In the genomic region with DNA sequence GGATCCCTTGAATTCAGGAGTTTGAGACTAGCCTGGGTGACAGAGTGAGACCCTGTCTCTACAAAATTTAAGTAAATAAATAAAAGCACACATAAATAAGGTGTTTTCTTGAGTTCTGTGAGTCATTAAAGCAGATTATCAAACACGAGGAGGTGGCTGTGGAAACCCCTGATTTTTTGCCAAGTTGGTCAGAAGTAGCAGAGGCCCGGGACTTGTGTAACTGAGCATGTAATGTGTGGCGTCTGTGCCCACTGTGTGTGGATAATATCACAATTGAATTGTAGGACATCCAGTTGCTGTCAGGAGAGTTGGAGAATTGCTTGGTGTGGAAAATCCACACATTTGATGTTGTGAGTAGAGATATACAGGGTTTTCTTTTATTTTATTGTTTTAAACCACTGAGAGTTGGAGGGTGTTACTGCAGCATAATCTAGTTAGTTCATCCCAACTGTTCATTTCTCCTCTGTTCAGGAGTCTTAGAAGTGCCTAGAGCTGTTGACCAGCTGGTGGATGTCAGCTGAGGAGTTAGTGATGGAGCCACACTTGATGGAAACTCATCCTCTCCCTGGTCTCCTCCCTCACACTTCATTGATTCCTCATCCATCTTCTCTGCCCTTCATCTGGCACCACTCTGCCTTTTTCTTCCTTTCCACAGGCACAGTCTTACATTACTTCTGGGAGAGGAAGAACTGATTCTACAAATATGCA, we compare ENCODE assay signal across 22 cellular contexts. TPM values are rescaled to one million over a fixed set of nuclear protein-coding genes. Genes with fewer than 3 reads are reported as not detected.
DNase-seq lines count a peak whose midpoint lies in the region; ATAC-seq, FAIRE-seq and TF ChIP-seq lines count a peak whose summit lies in the region.
"Had no signal": no experiment of that assay in that cellular context is flagged by ENCODE, and none has a peak within 500 bp of the region (broad histone marks: within the 10 kb centered on the region; RNA-seq: fewer than 3 reads in every experiment).

No MANE protein-coding gene starts in this region.

- H4K20me1 ChIP-seq in HepG2 (ENCODE audit: insufficient read depth, low read length) = no peaks in the 10 kb centered on the region

- no peak overlapping the region for H2AFZ ChIP-seq in HepG2 (ENCODE audit: low read length)

- H3K27ac ChIP-seq in liver (ENCODE audit: low read depth in 1 of 2, low read length in 2 of 2) (peak overlapping the region in 1 of 2 donors; percentile 36), HepG2 (ENCODE audit: extremely low read length, insufficient read depth, low read length) (no peak overlapping the region), epithelial cell of prostate (peak overlapping the region; percentile 15)
- H3K27ac ChIP-seq: body of pancreas, thyroid gland had no signal

- H3K27ac Mint-ChIP-seq in Caco-2 (ENCODE audit: unreplicated experiment) = no peak overlapping the region
- no peak overlapping the region for H3K27ac Mint-ChIP-seq in activated CD4-positive, alpha-beta T cell treated with anti-CD3 and anti-CD28 coated beads for 36 hours
- H3K27ac Mint-ChIP-seq in activated CD8-positive, alpha-beta T cell treated with anti-CD3 and anti-CD28 coated beads, Interleukin-2, amount 10 ng/mL, durations not matched to agents 7 days and 5 days = no peak overlapping the region
- H3K27ac Mint-ChIP-seq: activated CD4-positive, alpha-beta memory T cell treated with anti-CD3 and anti-CD28 coated beads for 36 hours; CD8-positive, alpha-beta memory T cell had no signal

- TF ChIP-seq CTCF in liver (IDR thresholded peaks at IDR 0.05; ENCODE audit: low read depth, low read length, missing input control) (no peak), HepG2 (CRISPR knock-in tag; IDR thresholded peaks at IDR 0.05) (no peak), Caco-2 (IDR thresholded peaks at IDR 0.05; ENCODE audit: insufficient read depth in 1 of 2, low read depth in 1 of 2, low read length in 1 of 2, severe bottlenecking in 1 of 2, unreplicated experiment in 1 of 2) (no peak)

- TF ChIP-seq POLR2A in HepG2 (IDR thresholded peaks at IDR 0.05; ENCODE audit: insufficient read depth in 1 of 2, low read depth in 2 of 2, low read length in 2 of 2) = no peak

- no peak for TF ChIP-seq RAD21 in liver (IDR thresholded peaks at IDR 0.05)
- TF ChIP-seq RAD21 in HepG2 (CRISPR knock-in tag; IDR thresholded peaks at IDR 0.05) = no peak

- DNase-seq in HepG2 (ENCODE audit: low spot score) (no peak), epithelial cell of prostate (ENCODE audit: low read depth, low spot score) (no peak), left lobe of liver (ENCODE audit: low spot score) (peak; percentile 46), Caco-2 (no peak), SIG-M5 (lab: John Stamatoyannopoulos, UW) (no peak)
- no peak for DNase-seq in activated CD4-positive, alpha-beta T cell treated with anti-CD3 and anti-CD28 coated beads for 36 hours
- no peak for DNase-seq in activated CD8-positive, alpha-beta T cell treated with anti-CD3 and anti-CD28 coated beads, Interleukin-2, amount 10 ng/mL, durations not matched to agents 7 days and 5 days
- DNase-seq: activated CD4-positive, alpha-beta memory T cell treated with anti-CD3 and anti-CD28 coated beads for 36 hours; activated T-cell treated with anti-CD3 and anti-CD28 coated beads for 4 hours; BE2C; body of pancreas; CD8-positive, alpha-beta memory T cell; foreskin melanocyte; left cardiac atrium; NCI-H1105 treated with DMSO at 0.1 percent for 48 hours; NCI-H1930; stimulated activated naive CD4-positive, alpha-beta T cell treated with Interleukin-2 at 50 U/mL for 16 hours; T-helper 1 cell; thyroid gland had no signal

- WGBS in liver = 25% methylated on average over 3 of the region's 3 CpGs
- 31% methylated on average over 3 of the region's 3 CpGs for WGBS in HepG2 (ENCODE audit: low lambda C conversion rate)

- no peak overlapping the region for H3K4me2 ChIP-seq in HepG2 (ENCODE audit: low read depth, low read length)

- no peaks in the 10 kb centered on the region for H3K27me3 Mint-ChIP-seq in Caco-2 (ENCODE audit: insufficient read depth, unreplicated experiment)
- peaks cover under 1% of the 10 kb centered on the region for H3K27me3 Mint-ChIP-seq in activated CD4-positive, alpha-beta T cell treated with anti-CD3 and anti-CD28 coated beads for 36 hours
- peaks cover 29% of the 10 kb centered on the region for H3K27me3 Mint-ChIP-seq in activated CD8-positive, alpha-beta T cell treated with anti-CD3 and anti-CD28 coated beads, Interleukin-2, amount 10 ng/mL, durations not matched to agents 7 days and 5 days (ENCODE audit: low read depth)

- in situ Hi-C loops in HepG2 (cut with HindIII; ENCODE audit: extremely low pct_ligation_motif_present, low pct_unique_long_range_greater_than_20kb) = no loop called here

- H3K79me2 ChIP-seq in HepG2 (ENCODE audit: insufficient read depth, low read length) = no peaks in the 10 kb centered on the region

- H3K27me3 ChIP-seq in liver (ENCODE audit: control insufficient read depth in 4 of 4, insufficient read depth in 4 of 4, low read length in 3 of 4) (no peaks in the 10 kb centered on the region), HepG2 (ENCODE audit: control insufficient read depth in 1 of 2, insufficient read depth in 2 of 2, low read length in 2 of 2) (peaks cover 2 to 38% of the 10 kb centered on the region in 2 experiments; a peak in 4 of 5 replicates), Caco-2 (replicated peaks; ENCODE audit: control insufficient read depth, insufficient read depth, low read length) (no peaks in the 10 kb centered on the region)
- H3K27me3 ChIP-seq: BE2C, body of pancreas, thyroid gland had no signal

- H3K4me3 ChIP-seq in liver (ENCODE audit: low read depth in 1 of 3, low read length in 3 of 3) (no peak overlapping the region), HepG2 (replicated peaks in 1 of 3; ENCODE audit: insufficient read depth in 1 of 3, low read depth in 2 of 3, low read length in 3 of 3) (no peak overlapping the region), Caco-2 (ENCODE audit: low read depth, low read length) (no peak overlapping the region)
- H3K4me3 ChIP-seq: body of pancreas, thyroid gland had no signal

- H3K4me1 Mint-ChIP-seq in Caco-2 (ENCODE audit: low read depth, unreplicated experiment) = no peaks in the 10 kb centered on the region
- H3K4me1 Mint-ChIP-seq in activated CD4-positive, alpha-beta T cell treated with anti-CD3 and anti-CD28 coated beads for 36 hours = no peaks in the 10 kb centered on the region
- H3K4me1 Mint-ChIP-seq in activated CD8-positive, alpha-beta T cell treated with anti-CD3 and anti-CD28 coated beads, Interleukin-2, amount 10 ng/mL, durations not matched to agents 7 days and 5 days (ENCODE audit: low read depth) = no peaks in the 10 kb centered on the region
- H3K4me1 Mint-ChIP-seq: CD8-positive, alpha-beta memory T cell had no signal

- H3K9me3 Mint-ChIP-seq in Caco-2 (ENCODE audit: unreplicated experiment) = no peaks in the 10 kb centered on the region
- H3K9me3 Mint-ChIP-seq in activated CD4-positive, alpha-beta T cell treated with anti-CD3 and anti-CD28 coated beads for 36 hours (ENCODE audit: low read depth) = no peaks in the 10 kb centered on the region
- no peaks in the 10 kb centered on the region for H3K9me3 Mint-ChIP-seq in activated CD8-positive, alpha-beta T cell treated with anti-CD3 and anti-CD28 coated beads, Interleukin-2, amount 10 ng/mL, durations not matched to agents 7 days and 5 days (ENCODE audit: insufficient read depth)
- H3K9me3 Mint-ChIP-seq: activated CD4-positive, alpha-beta memory T cell treated with anti-CD3 and anti-CD28 coated beads for 36 hours; CD8-positive, alpha-beta memory T cell had no signal

- BruUV-seq in HepG2 (replicated peaks; lab: Mats Ljungman, UMichigan) (no TSS peak), Caco-2 (replicated peaks; lab: Mats Ljungman, UMichigan) (no TSS peak)

- POLR2A ChIA-PET in HepG2 (lab: Yijun Ruan, JAX) = no interaction called here
- POLR2A ChIA-PET in Caco-2 (lab: Charles Lee) = no interaction called here
- POLR2A ChIA-PET in activated CD4-positive, alpha-beta T cell treated with anti-CD3 and anti-CD28 coated beads for 36 hours (lab: Charles Lee) = no interaction called here
- POLR2A ChIA-PET in activated CD8-positive, alpha-beta T cell treated with anti-CD3 and anti-CD28 coated beads, Interleukin-2, amount 10 ng/mL, durations not matched to agents 7 days and 5 days (lab: Charles Lee) = no interaction called here

- intact Hi-C loops in HepG2 (cut with micrococcal nuclease; ENCODE audit: unreplicated experiment) (no loop called here), Caco-2 (cut with micrococcal nuclease; ENCODE audit: unreplicated experiment) (no loop called here)
- intact Hi-C loops in activated CD4-positive, alpha-beta T cell treated with anti-CD3 and anti-CD28 coated beads for 36 hours (cut with DNase I, micrococcal nuclease) = no loop called here

- CTCF ChIA-PET in HepG2 (lab: Yijun Ruan, JAX; ENCODE audit: low intra/inter-chr PET ratio, low total read pairs) = no interaction called here
- CTCF ChIA-PET in Caco-2 (lab: Charles Lee) = no interaction called here
- CTCF ChIA-PET in activated CD4-positive, alpha-beta T cell treated with anti-CD3 and anti-CD28 coated beads for 36 hours (lab: Charles Lee) = interaction anchor here (1.1 to 3.7 kb wide), 4 partner anchors 9 to 12 kb away, joined by 4 to 23 read pairs (median 9); no protein-coding TSS in a partner anchor
- CTCF ChIA-PET in activated CD8-positive, alpha-beta T cell treated with anti-CD3 and anti-CD28 coated beads, Interleukin-2, amount 10 ng/mL, durations not matched to agents 7 days and 5 days (lab: Charles Lee) = interaction anchor here (0.8 to 2.9 kb wide), 2 partner anchors 10 to 11 kb away, joined by 3 to 11 read pairs; no protein-coding TSS in a partner anchor

- no peaks in the 10 kb centered on the region for H3K36me3 Mint-ChIP-seq in Caco-2 (ENCODE audit: insufficient read depth, unreplicated experiment)
- H3K36me3 Mint-ChIP-seq in activated CD4-positive, alpha-beta T cell treated with anti-CD3 and anti-CD28 coated beads for 36 hours (ENCODE audit: low read depth) = no peaks in the 10 kb centered on the region
- no peaks in the 10 kb centered on the region for H3K36me3 Mint-ChIP-seq in activated CD8-positive, alpha-beta T cell treated with anti-CD3 and anti-CD28 coated beads, Interleukin-2, amount 10 ng/mL, durations not matched to agents 7 days and 5 days (ENCODE audit: low read depth)
- H3K36me3 Mint-ChIP-seq: activated CD4-positive, alpha-beta memory T cell treated with anti-CD3 and anti-CD28 coated beads for 36 hours; CD8-positive, alpha-beta memory T cell had no signal

- FAIRE-seq in HepG2 (lab: Jason Lieb, UNC) = no peak
- FAIRE-seq: H54 had no signal

- no peak overlapping the region for H3K9ac ChIP-seq in liver (ENCODE audit: low read depth in 1 of 2, low read length in 2 of 2)
- H3K9ac ChIP-seq in HepG2 (ENCODE audit: insufficient read depth, low read depth, low read length) = no peak overlapping the region

- H3K9me3 ChIP-seq in liver (ENCODE audit: control insufficient read depth in 4 of 4, low read length in 3 of 4) = no peaks in the 10 kb centered on the region
- H3K9me3 ChIP-seq in HepG2 (ENCODE audit: low read length) = no peaks in the 10 kb centered on the region
- H3K9me3 ChIP-seq in Caco-2 = no peaks in the 10 kb centered on the region
- H3K9me3 ChIP-seq: BE2C, body of pancreas, thyroid gland had no signal

- H3K4me3 Mint-ChIP-seq in Caco-2 (ENCODE audit: unreplicated experiment) = no peak overlapping the region
- no peak overlapping the region for H3K4me3 Mint-ChIP-seq in activated CD4-positive, alpha-beta T cell treated with anti-CD3 and anti-CD28 coated beads for 36 hours
- no peak overlapping the region for H3K4me3 Mint-ChIP-seq in activated CD8-positive, alpha-beta T cell treated with anti-CD3 and anti-CD28 coated beads, Interleukin-2, amount 10 ng/mL, durations not matched to agents 7 days and 5 days
- H3K4me3 Mint-ChIP-seq: activated CD4-positive, alpha-beta memory T cell treated with anti-CD3 and anti-CD28 coated beads for 36 hours; CD8-positive, alpha-beta memory T cell had no signal

- no peak for ATAC-seq in HepG2
- ATAC-seq in left lobe of liver = peak; percentile 71
- no peak for ATAC-seq in activated CD4-positive, alpha-beta T cell treated with anti-CD3 and anti-CD28 coated beads for 36 hours
- no peak for ATAC-seq in activated CD8-positive, alpha-beta T cell treated with anti-CD3 and anti-CD28 coated beads, Interleukin-2, amount 10 ng/mL, durations not matched to agents 7 days and 5 days
- ATAC-seq: activated CD4-positive, CD25-positive, alpha-beta regulatory T cell treated with anti-CD3 and anti-CD28 coated beads, Interleukin-2, amount 50 U/mL, for 24 hours; body of pancreas had no signal

- H3K4me1 ChIP-seq in liver (ENCODE audit: control insufficient read depth in 4 of 4, insufficient read depth in 4 of 4, low read length in 3 of 4) = peaks cover 0 to 4% (median 1%) of the 10 kb centered on the region in 4 donors
- peaks cover 14% of the 10 kb centered on the region for H3K4me1 ChIP-seq in HepG2 (ENCODE audit: insufficient read depth, low read length)
- H3K4me1 ChIP-seq in Caco-2 = no peaks in the 10 kb centered on the region
- H3K4me1 ChIP-seq: BE2C, body of pancreas, thyroid gland had no signal

- no peak for TF ChIP-seq EP300 in HepG2 (IDR thresholded peaks at IDR 0.05; ENCODE audit: low read depth in 2 of 2, low read length in 2 of 2)
- TF ChIP-seq EP300 in HepG2 (CRISPR knock-in tag; IDR thresholded peaks at IDR 0.05; ENCODE audit: borderline replicate concordance) = no peak

- H3K36me3 ChIP-seq in liver (ENCODE audit: control insufficient read depth in 4 of 4, insufficient read depth in 3 of 4, low read depth in 1 of 4, low read length in 3 of 4) = no peaks in the 10 kb centered on the region
- no peaks in the 10 kb centered on the region for H3K36me3 ChIP-seq in HepG2 (replicated peaks in 1 of 2; ENCODE audit: control insufficient read depth in 1 of 2, insufficient read depth in 2 of 2, low read length in 2 of 2)
- no peaks in the 10 kb centered on the region for H3K36me3 ChIP-seq in Caco-2 (ENCODE audit: control insufficient read depth, insufficient read depth, low read length)
- H3K36me3 ChIP-seq: BE2C, thyroid gland had no signal

RNA-seq across cellular contexts. Expression of a gene that starts 45.9 kb away (rescaled TPM):
- total RNA-seq in liver (100 to 1,000 TPM in 1 of 2 donors, 10 to 100 TPM in 1; 82.6 to 634 TPM), HepG2 (2016; rRNA removed; fragmentation: Illumina TruSeq; extraction: Trizol) (192 and 268 TPM in 2 replicates), left lobe of liver (250 TPM), Caco-2 (2022) (20.8 and 24.1 TPM in 2 replicates)
- polyA plus RNA-seq in liver (100 to 1,000 TPM; 114 to 207 TPM), HepG2 (2011; rRNA removed) (192 and 237 TPM in 2 replicates)
- total RNA-seq in HepG2 (2016; cell fraction: cytosol; rRNA removed; fragmentation: Illumina TruSeq; extraction: Trizol; ENCODE audit: low read depth) = 40.2 and 44.0 TPM in 2 replicates
- total RNA-seq in HepG2 (2016; cell fraction: insoluble cytoplasmic fraction; rRNA removed; fragmentation: Illumina TruSeq; extraction: Trizol) = 176 and 281 TPM in 2 replicates
- total RNA-seq in HepG2 (2016; cell fraction: membrane; rRNA removed; fragmentation: Illumina TruSeq; extraction: Trizol) = 165 and 177 TPM in 2 replicates
- total RNA-seq in HepG2 (2016; cell fraction: nucleus; rRNA removed; fragmentation: Illumina TruSeq; extraction: Trizol) = 193 and 207 TPM in 2 replicates
- 193 and 210 TPM in 2 replicates for polyA plus RNA-seq in HepG2 (2011; cell fraction: cytosol; rRNA removed)
- polyA plus RNA-seq in HepG2 (2011; cell fraction: nucleus; rRNA removed) = 241 and 269 TPM in 2 replicates
- 158 and 213 TPM in 2 replicates for polyA plus RNA-seq in HepG2 (2012)
- 33.6 and 36.3 TPM in 2 replicates for polyA plus RNA-seq in HepG2 (2016; cell fraction: cytosol; fragmentation: Illumina TruSeq; extraction: Trizol; ENCODE audit: low read depth)
- polyA plus RNA-seq in HepG2 (2016; cell fraction: insoluble cytoplasmic fraction; fragmentation: Illumina TruSeq; extraction: Trizol; ENCODE audit: low read depth) = 232 and 273 TPM in 2 replicates
- 112 and 122 TPM in 2 replicates for polyA plus RNA-seq in HepG2 (2016; cell fraction: membrane; fragmentation: Illumina TruSeq; extraction: Trizol; ENCODE audit: low read depth)
- 333 and 350 TPM in 2 replicates for polyA plus RNA-seq in HepG2 (2016; cell fraction: nucleus; fragmentation: Illumina TruSeq; extraction: Trizol; ENCODE audit: insufficient read depth, low read depth)
- 88.5 and 225 TPM in 2 replicates for polyA minus RNA-seq in HepG2 (2011; rRNA and poly(A)+ RNA removed; ENCODE audit: low replicate concordance)
- polyA minus RNA-seq in HepG2 (2011; cell fraction: cytosol; rRNA and poly(A)+ RNA removed) = 132 and 167 TPM in 2 replicates
- polyA minus RNA-seq in HepG2 (2011; cell fraction: nucleus; rRNA and poly(A)+ RNA removed) = 162 and 170 TPM in 2 replicates
- 1 to 10 TPM; 7.5 TPM for total RNA-seq in activated CD4-positive, alpha-beta T cell treated with anti-CD3 and anti-CD28 coated beads for 36 hours
- 1 to 10 TPM; 1.2 to 1.3 TPM for total RNA-seq in activated CD8-positive, alpha-beta T cell treated with anti-CD3 and anti-CD28 coated beads, Interleukin-2, amount 10 ng/mL, durations not matched to agents 7 days and 5 days

RNA-seq across cellular contexts. Expression of a gene that starts 50.3 kb away (rescaled TPM):
- total RNA-seq in liver = 10 to 100 TPM; 51.5 to 61.0 TPM
- 10 to 100 TPM; 18.5 to 18.8 TPM for polyA plus RNA-seq in liver
- 69.6 and 94.7 TPM in 2 replicates for total RNA-seq in HepG2 (2016; rRNA removed; fragmentation: Illumina TruSeq; extraction: Trizol)
- 268 and 314 TPM in 2 replicates for total RNA-seq in HepG2 (2016; cell fraction: cytosol; rRNA removed; fragmentation: Illumina TruSeq; extraction: Trizol; ENCODE audit: low read depth)
- 66.2 and 87.3 TPM in 2 replicates for total RNA-seq in HepG2 (2016; cell fraction: insoluble cytoplasmic fraction; rRNA removed; fragmentation: Illumina TruSeq; extraction: Trizol)
- 195 and 235 TPM in 2 replicates for total RNA-seq in HepG2 (2016; cell fraction: membrane; rRNA removed; fragmentation: Illumina TruSeq; extraction: Trizol)
- total RNA-seq in HepG2 (2016; cell fraction: nucleus; rRNA removed; fragmentation: Illumina TruSeq; extraction: Trizol) = 86.0 and 93.6 TPM in 2 replicates
- 61.8 and 69.8 TPM in 2 replicates for polyA plus RNA-seq in HepG2 (2011; rRNA removed)
- 41.5 and 48.4 TPM in 2 replicates for polyA plus RNA-seq in HepG2 (2011; cell fraction: cytosol; rRNA removed)
- polyA plus RNA-seq in HepG2 (2011; cell fraction: nucleus; rRNA removed) = 37.5 and 39.9 TPM in 2 replicates
- polyA plus RNA-seq in HepG2 (2012) = 57.8 and 68.4 TPM in 2 replicates
- polyA plus RNA-seq in HepG2 (2016; cell fraction: cytosol; fragmentation: Illumina TruSeq; extraction: Trizol; ENCODE audit: low read depth) = 1.7 and 2.0 TPM in 2 replicates
- 65.5 and 73.0 TPM in 2 replicates for polyA plus RNA-seq in HepG2 (2016; cell fraction: insoluble cytoplasmic fraction; fragmentation: Illumina TruSeq; extraction: Trizol; ENCODE audit: low read depth)
- polyA plus RNA-seq in HepG2 (2016; cell fraction: membrane; fragmentation: Illumina TruSeq; extraction: Trizol; ENCODE audit: low read depth) = 11.7 and 13.1 TPM in 2 replicates
- polyA plus RNA-seq in HepG2 (2016; cell fraction: nucleus; fragmentation: Illumina TruSeq; extraction: Trizol; ENCODE audit: insufficient read depth, low read depth) = 65.5 and 68.7 TPM in 2 replicates
- polyA minus RNA-seq in HepG2 (2011; rRNA and poly(A)+ RNA removed; ENCODE audit: low replicate concordance) = 209 and 286 TPM in 2 replicates
- polyA minus RNA-seq in HepG2 (2011; cell fraction: cytosol; rRNA and poly(A)+ RNA removed) = 125 and 141 TPM in 2 replicates
- 209 and 212 TPM in 2 replicates for polyA minus RNA-seq in HepG2 (2011; cell fraction: nucleus; rRNA and poly(A)+ RNA removed)
- total RNA-seq in left lobe of liver = 47.5 TPM
- total RNA-seq in Caco-2 (2022) = 117 and 119 TPM in 2 replicates
- total RNA-seq in activated CD4-positive, alpha-beta T cell treated with anti-CD3 and anti-CD28 coated beads for 36 hours = 100 to 1,000 TPM in 1 of 2 experiments, 10 to 100 TPM in 1; 78.4 to 112 TPM
- 100 to 1,000 TPM; 123 to 129 TPM for total RNA-seq in activated CD8-positive, alpha-beta T cell treated with anti-CD3 and anti-CD28 coated beads, Interleukin-2, amount 10 ng/mL, durations not matched to agents 7 days and 5 days

Comparison
In these comparisons a context has a peak if more than half of its experiments do, and no peak if none do; other contexts are left out.
1. CTCF ChIA-PET loops: an anchor here in activated CD4-positive, alpha-beta T cell treated with anti-CD3 and anti-CD28 coated beads for 36 hours (1.1 to 3.7 kb wide) and activated CD8-positive, alpha-beta T cell treated with anti-CD3 and anti-CD28 coated beads, Interleukin-2, amount 10 ng/mL, durations not matched to agents 7 days and 5 days (0.8 to 2.9 kb wide); none called in HepG2 and Caco-2.